Comparison of ENCODE assay signal across 2 cellular contexts in genomic region chr22:37185646-37186227, GRCh38.
TF ChIP-seq lines count a peak whose summit lies in the region.

No MANE protein-coding gene starts in this region.

TF ChIP-seq in A549, 52 proteins besides CTCF, POLR2A, EP300 and RAD21:
- no peak for TF ChIP-seq ELK1 (IDR thresholded peaks at IDR 0.05; ENCODE audit: low read depth, low read length)
- TF ChIP-seq JUN (IDR thresholded peaks at IDR 0.05): 0 out of 5 replicates have a peak, but pooled peaks of 1 of the 2 experiments have one; percentile 23

TF ChIP-seq in HEK293T, 16 proteins besides CTCF, POLR2A, EP300 and RAD21:
- no peak for TF ChIP-seq ARNT (IDR thresholded peaks at IDR 0.05)
- no peak for TF ChIP-seq ELF4 (IDR thresholded peaks at IDR 0.05)
- TF ChIP-seq ZNF384 (IDR thresholded peaks at IDR 0.05): no peak
- TF ChIP-seq TARDBP (IDR thresholded peaks at IDR 0.05): no peak
- TF ChIP-seq FOXK2 (IDR thresholded peaks at IDR 0.05): no peak
- TF ChIP-seq SP1 (IDR thresholded peaks at IDR 0.05): no peak
- TF ChIP-seq L3MBTL2 (conservative IDR thresholded peaks at IDR 0.05): no peak
- no peak for TF ChIP-seq SUZ12 (IDR thresholded peaks at IDR 0.05)
- TF ChIP-seq NFRKB (IDR thresholded peaks at IDR 0.05): no peak
- no peak for TF ChIP-seq CTBP1 (IDR thresholded peaks at IDR 0.05; ENCODE audit: borderline replicate concordance)
- no peak for TF ChIP-seq BHLHE40 (IDR thresholded peaks at IDR 0.05; ENCODE audit: borderline replicate concordance)
- TF ChIP-seq PKNOX1 (IDR thresholded peaks at IDR 0.05): no peak
- TF ChIP-seq LEF1 (IDR thresholded peaks at IDR 0.05; ENCODE audit: borderline replicate concordance): no peak
- TF ChIP-seq FOXA1 (IDR thresholded peaks at IDR 0.05): no peak
- no peak for TF ChIP-seq HDGF (IDR thresholded peaks at IDR 0.05; ENCODE audit: borderline replicate concordance)
- TF ChIP-seq FOXM1 (IDR thresholded peaks at IDR 0.05; ENCODE audit: borderline replicate concordance): no peak
